Comparison of ENCODE assay signal across 1 cellular context in the genomic region with DNA sequence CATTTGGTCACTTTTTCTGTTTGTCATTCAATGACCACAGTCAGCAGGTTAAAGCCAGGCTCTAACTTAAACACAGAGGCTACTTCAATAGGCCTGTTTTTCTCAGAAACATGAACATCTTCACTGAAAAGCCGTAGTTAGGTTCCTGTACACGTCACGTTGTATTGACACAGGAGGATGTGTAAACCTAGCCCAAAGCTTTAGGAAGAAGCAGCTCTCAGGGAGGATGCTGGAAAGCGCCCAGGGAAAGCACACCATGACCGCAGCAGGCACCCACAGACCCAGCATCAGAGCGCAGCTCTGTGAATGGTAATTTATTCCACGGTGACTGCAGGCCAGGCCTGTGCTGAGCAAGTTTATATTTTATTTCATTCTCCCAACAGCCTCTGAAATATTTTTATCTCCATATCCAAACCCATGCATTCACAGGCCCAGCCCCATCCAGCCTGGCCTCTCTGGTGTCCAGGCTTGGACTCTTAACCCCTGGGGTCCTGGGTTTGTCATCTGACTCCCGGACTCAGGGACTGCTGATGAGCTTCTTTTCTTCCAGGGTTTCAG.
TF ChIP-seq lines count a peak whose summit lies in the region.

No MANE protein-coding gene starts in this region.

TF ChIP-seq in IMR-90, 13 proteins besides CTCF, POLR2A, EP300 and RAD21:
- TF ChIP-seq MAZ (IDR thresholded peaks at IDR 0.05; ENCODE audit: borderline replicate concordance, low read depth, low read length): no peak
- no peak for TF ChIP-seq CHD1 (IDR thresholded peaks at IDR 0.05; ENCODE audit: low read depth, low read length)
- TF ChIP-seq RFX5 (IDR thresholded peaks at IDR 0.05; ENCODE audit: low read depth, low read length): no peak
- TF ChIP-seq SMC3 (IDR thresholded peaks at IDR 0.05; ENCODE audit: low read depth, low read length): no peak
- no peak for TF ChIP-seq BHLHE40 (IDR thresholded peaks at IDR 0.05; ENCODE audit: low read depth, low read length)
- TF ChIP-seq RCOR1 (IDR thresholded peaks at IDR 0.05; ENCODE audit: insufficient replicate concordance, low read length): no peak
- no peak for TF ChIP-seq MXI1 (IDR thresholded peaks at IDR 0.05; ENCODE audit: borderline replicate concordance, low read depth, low read length)
- no peak for TF ChIP-seq MAFK (IDR thresholded peaks at IDR 0.05; ENCODE audit: low read depth, low read length)
- no peak for TF ChIP-seq CEBPB (IDR thresholded peaks at IDR 0.05; ENCODE audit: low read depth, low read length)
- no peak for TF ChIP-seq ELK1 (IDR thresholded peaks at IDR 0.05; ENCODE audit: borderline replicate concordance, low read depth, low read length)
- TF ChIP-seq NFE2L2 (IDR thresholded peaks at IDR 0.05; ENCODE audit: low read depth, low read length): no peak
- no peak for TF ChIP-seq FOS (IDR thresholded peaks at IDR 0.05; ENCODE audit: low read depth, low read length)
- TF ChIP-seq, protein P1, sequence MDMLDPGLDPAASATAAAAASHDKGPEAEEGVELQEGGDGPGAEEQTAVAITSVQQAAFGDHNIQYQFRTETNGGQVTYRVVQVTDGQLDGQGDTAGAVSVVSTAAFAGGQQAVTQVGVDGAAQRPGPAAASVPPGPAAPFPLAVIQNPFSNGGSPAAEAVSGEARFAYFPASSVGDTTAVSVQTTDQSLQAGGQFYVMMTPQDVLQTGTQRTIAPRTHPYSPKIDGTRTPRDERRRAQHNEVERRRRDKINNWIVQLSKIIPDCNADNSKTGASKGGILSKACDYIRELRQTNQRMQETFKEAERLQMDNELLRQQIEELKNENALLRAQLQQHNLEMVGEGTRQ (IDR thresholded peaks at IDR 0.05; ENCODE audit: low read depth, low read length): no peak
TF ChIP-seq in IMR-90: peak in this region for 0.
